25 cellular contexts compared by ENCODE assay signal in the genomic region with DNA sequence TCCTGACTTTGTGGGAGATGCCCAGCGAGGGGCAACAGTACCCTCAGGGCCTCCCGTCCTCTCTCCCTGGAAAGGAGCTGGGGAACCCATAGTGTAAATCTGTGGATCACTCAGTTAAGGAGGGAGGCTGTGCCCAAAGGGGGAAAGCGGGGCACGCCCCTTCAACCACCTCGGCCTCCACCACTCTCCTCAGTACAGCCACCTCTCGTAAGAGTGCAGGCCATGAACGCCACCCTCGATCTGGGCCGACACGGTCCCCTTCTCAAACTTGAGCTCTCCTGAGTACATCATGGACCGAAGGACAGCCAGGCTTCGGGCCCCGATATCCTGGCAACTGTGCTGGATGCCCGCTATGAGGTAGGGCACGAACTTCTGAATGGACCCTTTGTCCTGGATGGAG.
"Had no signal": no experiment of that assay in that cellular context is flagged by ENCODE, and none has a peak within 500 bp of the region (broad histone marks: within the 10 kb centered on the region; RNA-seq: fewer than 3 reads in every experiment).

No MANE protein-coding gene starts in this region.

- H3K4me1 ChIP-seq: colonic mucosa, esophagus muscularis mucosa, esophagus squamous epithelium, foreskin keratinocyte, gastrocnemius medialis, gastroesophageal sphincter, heart left ventricle, heart right ventricle had no signal

- H3K27ac Mint-ChIP-seq: dendritic cell treated with granulocyte-macrophage colony-stimulating factor and Interleukin-4, amounts not matched to agents 40 ng/mL and 50 ng/mL, for 4 days; effector memory CD8-positive, alpha-beta T cell; endodermal cell had no signal

- H3K4me3 Mint-ChIP-seq: dendritic cell treated with granulocyte-macrophage colony-stimulating factor and Interleukin-4, amounts not matched to agents 40 ng/mL and 50 ng/mL, for 4 days; effector memory CD8-positive, alpha-beta T cell; endodermal cell had no signal

- H3K36me3 ChIP-seq: colonic mucosa, esophagus muscularis mucosa, esophagus squamous epithelium, gastrocnemius medialis, gastroesophageal sphincter, heart left ventricle, heart right ventricle had no signal

- H3K27me3 ChIP-seq: colonic mucosa, esophagus muscularis mucosa, esophagus squamous epithelium, foreskin keratinocyte, gastroesophageal sphincter had no signal

- ATAC-seq: effector memory CD8-positive, alpha-beta T cell; esophagus mucosa; foreskin keratinocyte; gastrocnemius medialis; gastroesophageal sphincter; heart left ventricle; heart right ventricle had no signal

- H3K27ac ChIP-seq: colonic mucosa, coronary artery, dorsolateral prefrontal cortex, epithelial cell of prostate, esophagus muscularis mucosa, esophagus squamous epithelium, foreskin keratinocyte, gastrocnemius medialis, gastroesophageal sphincter, heart left ventricle, heart right ventricle had no signal

- H3K9me3 Mint-ChIP-seq: dendritic cell treated with granulocyte-macrophage colony-stimulating factor and Interleukin-4, amounts not matched to agents 40 ng/mL and 50 ng/mL, for 4 days; effector memory CD8-positive, alpha-beta T cell had no signal

- H3K9me3 ChIP-seq: colonic mucosa, esophagus muscularis mucosa, esophagus squamous epithelium, gastrocnemius medialis, gastroesophageal sphincter had no signal

- H3K27me3 Mint-ChIP-seq: effector memory CD8-positive, alpha-beta T cell had no signal

- H3K4me3 ChIP-seq: colonic mucosa, coronary artery, dorsolateral prefrontal cortex, esophagus muscularis mucosa, esophagus squamous epithelium, gastrocnemius medialis, gastroesophageal sphincter, heart left ventricle, heart right ventricle had no signal

- DNase-seq: colonic mucosa; cortex of kidney; dermis blood vessel endothelial cell; dorsolateral prefrontal cortex; effector CD4-positive, alpha-beta T cell; effector CD8-positive, alpha-beta T cell; effector memory CD4-positive, alpha-beta T cell; effector memory CD8-positive, alpha-beta T cell; endodermal cell; erythroblast; esophagus squamous epithelium; foreskin fibroblast; foreskin keratinocyte; foreskin melanocyte; gastrocnemius medialis; glutamatergic neuron; head of caudate nucleus; heart left ventricle; heart right ventricle had no signal
